Comparison of ENCODE assay signal across 15 cellular contexts in the genomic region with DNA sequence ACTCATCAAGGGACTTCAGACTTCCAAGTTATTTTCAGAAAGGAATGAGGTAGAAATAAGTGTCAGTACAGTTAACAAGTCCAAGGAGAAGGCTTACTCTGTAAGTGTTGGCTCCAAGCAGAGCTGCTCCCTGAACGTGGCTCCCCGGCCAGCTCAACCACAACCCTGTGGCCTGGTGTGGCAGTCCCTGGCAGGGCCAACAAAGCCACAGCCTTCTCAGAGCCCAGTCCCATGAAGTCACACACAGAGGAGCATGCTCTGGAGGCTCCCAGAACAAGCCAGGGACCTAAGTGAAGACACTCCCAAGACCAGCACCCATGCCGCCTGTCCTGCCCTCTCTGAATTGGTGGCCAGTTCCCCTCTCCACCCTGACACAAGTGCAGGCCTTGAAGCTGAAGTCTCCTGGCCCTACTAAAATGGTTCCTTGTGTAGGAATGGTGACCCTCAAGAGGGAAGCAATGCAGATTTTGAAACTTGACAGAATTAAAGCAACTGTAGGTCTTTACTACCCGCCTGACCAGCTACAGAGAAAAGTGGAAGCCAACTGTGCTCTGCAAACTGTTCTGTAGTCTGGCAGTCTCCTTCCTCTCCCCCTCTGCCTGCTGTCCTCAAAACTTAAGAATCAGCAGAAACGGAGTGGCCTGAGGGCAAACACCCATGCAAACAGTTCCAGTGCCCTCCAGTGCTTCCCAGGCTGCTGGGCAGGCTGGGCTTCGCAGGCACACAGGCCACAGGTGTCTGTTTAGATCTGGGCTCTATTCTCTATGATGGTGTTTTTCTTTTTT. TPM values are rescaled to one million over a fixed set of nuclear protein-coding genes. Genes with fewer than 3 reads are reported as not detected.
DNase-seq lines count a peak whose midpoint lies in the region; ATAC-seq and FAIRE-seq lines count a peak whose summit lies in the region.
"Had no signal": no experiment of that assay in that cellular context is flagged by ENCODE, and none has a peak within 500 bp of the region (broad histone marks: within the 10 kb centered on the region; RNA-seq: fewer than 3 reads in every experiment).

No MANE protein-coding gene starts in this region.

- H3K4me3 ChIP-seq in CD4-positive, CD25-positive, alpha-beta regulatory T cell (ENCODE audit: low read depth, low read length), result no peak overlapping the region
- H3K4me3 ChIP-seq in skeletal muscle tissue (ENCODE audit: low read length in 3 of 3), result no peak overlapping the region
- H3K4me3 ChIP-seq: GM23248 had no signal

- peaks cover 44% of the 10 kb centered on the region for H3K36me3 ChIP-seq in CD4-positive, CD25-positive, alpha-beta regulatory T cell (ENCODE audit: control insufficient read depth, insufficient read depth, low read length)
- peaks cover 17 to 34% (median 29%) of the 10 kb centered on the region in 3 donors for H3K36me3 ChIP-seq in skeletal muscle tissue (ENCODE audit: control insufficient read depth in 3 of 3, insufficient read depth in 3 of 3, low read length in 3 of 3)

- no peaks in the 10 kb centered on the region for H3K27me3 ChIP-seq in CD4-positive, CD25-positive, alpha-beta regulatory T cell (ENCODE audit: control insufficient read depth, insufficient read depth, low read length)
- no peaks in the 10 kb centered on the region for H3K27me3 ChIP-seq in skeletal muscle tissue (ENCODE audit: control insufficient read depth in 3 of 3, insufficient read depth in 3 of 3, low read length in 3 of 3)

- no peak overlapping the region for H3K4me3 Mint-ChIP-seq in CD4-positive, CD25-positive, alpha-beta regulatory T cell
- H3K4me3 Mint-ChIP-seq in T-helper 17 cell, result no peak overlapping the region
- no peak overlapping the region for H3K4me3 Mint-ChIP-seq in immature natural killer cell
- H3K4me3 Mint-ChIP-seq: activated CD4-positive, alpha-beta T cell treated with anti-CD3 and anti-CD28 coated beads for 36 hours; naive B cell had no signal

- ATAC-seq in CD4-positive, CD25-positive, alpha-beta regulatory T cell (ENCODE audit: low read depth in 2 of 2), result no peak
- ATAC-seq in T-helper 17 cell (no peak), left lobe of liver (peak; percentile 54), GM19035 (IDR thresholded peaks at IDR 0.05; ENCODE audit: unreplicated experiment) (no peak)
- ATAC-seq: activated CD4-positive, alpha-beta T cell treated with anti-CD3 and anti-CD28 coated beads for 36 hours had no signal

- H3K9me3 Mint-ChIP-seq in CD4-positive, CD25-positive, alpha-beta regulatory T cell, result no peaks in the 10 kb centered on the region
- no peaks in the 10 kb centered on the region for H3K9me3 Mint-ChIP-seq in immature natural killer cell
- H3K9me3 Mint-ChIP-seq: naive B cell had no signal

- H3K4me1 Mint-ChIP-seq in CD4-positive, CD25-positive, alpha-beta regulatory T cell, result peaks cover 0 to 4% (median 0%) of the 10 kb centered on the region in 4 donors
- H3K4me1 Mint-ChIP-seq in T-helper 17 cell (peaks cover 2% of the 10 kb centered on the region), immature natural killer cell (peaks cover 24 to 35% of the 10 kb centered on the region in 2 donors)

- FAIRE-seq in frontal cortex (lab: Jason Lieb, UNC), result no peak
- FAIRE-seq: endometrium had no signal

- H3K27ac Mint-ChIP-seq in CD4-positive, CD25-positive, alpha-beta regulatory T cell, result peak overlapping the region in 2 of 3 donors; percentile 4 to 72
- peak overlapping the region; percentile 64 for H3K27ac Mint-ChIP-seq in T-helper 17 cell
- peak overlapping the region in 2 of 6 donors; percentile 29 to 46 for H3K27ac Mint-ChIP-seq in immature natural killer cell
- H3K27ac Mint-ChIP-seq: activated CD4-positive, alpha-beta T cell treated with anti-CD3 and anti-CD28 coated beads for 36 hours had no signal

- no peaks in the 10 kb centered on the region for H3K27me3 Mint-ChIP-seq in CD4-positive, CD25-positive, alpha-beta regulatory T cell
- H3K27me3 Mint-ChIP-seq in T-helper 17 cell (no peaks in the 10 kb centered on the region), immature natural killer cell (ENCODE audit: low read depth in 3 of 3) (no peaks in the 10 kb centered on the region)
- H3K27me3 Mint-ChIP-seq: activated CD4-positive, alpha-beta T cell treated with anti-CD3 and anti-CD28 coated beads for 36 hours; naive B cell had no signal

- no peak overlapping the region for H3K9ac ChIP-seq in skeletal muscle tissue (ENCODE audit: low read depth in 1 of 3, low read length in 3 of 3)
- H3K9ac ChIP-seq: GM23248 had no signal

- no peaks in the 10 kb centered on the region for H3K4me1 ChIP-seq in CD4-positive, CD25-positive, alpha-beta regulatory T cell (ENCODE audit: control insufficient read depth, insufficient read depth, low read length, poor library complexity, severe bottlenecking)
- H3K4me1 ChIP-seq in skeletal muscle tissue (ENCODE audit: control insufficient read depth in 3 of 3, insufficient read depth in 3 of 3, low read length in 3 of 3), result peaks cover 9 to 23% (median 13%) of the 10 kb centered on the region in 3 donors

- no peak for DNase-seq in CD4-positive, CD25-positive, alpha-beta regulatory T cell
- DNase-seq in T-helper 17 cell (no peak), left lobe of liver (ENCODE audit: low spot score) (no peak), frontal cortex (ENCODE audit: low spot score in 2 of 2) (no peak), immature natural killer cell (no peak)
- DNase-seq: activated CD4-positive, alpha-beta T cell treated with anti-CD3 and anti-CD28 coated beads for 36 hours; activated gamma-delta T cell treated with Interleukin-2 at 50 U/mL for 16 hours; GDM1; GM23248; naive B cell; NCI-H2081 treated with DMSO at 0.1 percent for 48 hours; NCI-H510A treated with DMSO at 0.1 percent for 48 hours had no signal

- H3K27ac ChIP-seq in CD4-positive, CD25-positive, alpha-beta regulatory T cell (ENCODE audit: insufficient read depth, low read length, poor library complexity, severe bottlenecking), result no peak overlapping the region
- peak overlapping the region; percentile 42 for H3K27ac ChIP-seq in skeletal muscle tissue (ENCODE audit: low read depth, low read length)
- H3K27ac ChIP-seq: GM23248 had no signal

- no peaks in the 10 kb centered on the region for H3K9me3 ChIP-seq in CD4-positive, CD25-positive, alpha-beta regulatory T cell (ENCODE audit: control insufficient read depth in 2 of 2, low read length in 2 of 2)
- no peaks in the 10 kb centered on the region for H3K9me3 ChIP-seq in T-helper 17 cell (ENCODE audit: control insufficient read depth, low read length, poor library complexity, severe bottlenecking)
- H3K9me3 ChIP-seq in skeletal muscle tissue (ENCODE audit: control insufficient read depth in 3 of 3, low read length in 3 of 3), result no peaks in the 10 kb centered on the region

- peaks cover 64% of the 10 kb centered on the region for H3K36me3 Mint-ChIP-seq in CD4-positive, CD25-positive, alpha-beta regulatory T cell
- H3K36me3 Mint-ChIP-seq in T-helper 17 cell (ENCODE audit: low read depth) (peaks cover 14% of the 10 kb centered on the region), immature natural killer cell (peaks cover 10 to 47% (median 34%) of the 10 kb centered on the region in 3 donors)

RNA-seq across cellular contexts. Expression of a gene that starts 51.1 kb away (rescaled TPM):
- 24.8 TPM for total RNA-seq in CD4-positive, CD25-positive, alpha-beta regulatory T cell
- 1 to 10 TPM; 4.8 to 7.3 (median 7.0) TPM for polyA plus RNA-seq in CD4-positive, CD25-positive, alpha-beta regulatory T cell
- total RNA-seq in T-helper 17 cell, result 10 to 100 TPM; 15.7 to 18.9 TPM
- total RNA-seq in left lobe of liver, result 1.8 TPM
- 13.0 TPM for total RNA-seq in skeletal muscle tissue
- 0.82 TPM for total RNA-seq in frontal cortex
- polyA plus RNA-seq in immature natural killer cell, result 1 to 10 TPM; 5.7 to 9.9 (median 7.4) TPM
